2 cellular contexts compared by ENCODE assay signal in the genomic region with DNA sequence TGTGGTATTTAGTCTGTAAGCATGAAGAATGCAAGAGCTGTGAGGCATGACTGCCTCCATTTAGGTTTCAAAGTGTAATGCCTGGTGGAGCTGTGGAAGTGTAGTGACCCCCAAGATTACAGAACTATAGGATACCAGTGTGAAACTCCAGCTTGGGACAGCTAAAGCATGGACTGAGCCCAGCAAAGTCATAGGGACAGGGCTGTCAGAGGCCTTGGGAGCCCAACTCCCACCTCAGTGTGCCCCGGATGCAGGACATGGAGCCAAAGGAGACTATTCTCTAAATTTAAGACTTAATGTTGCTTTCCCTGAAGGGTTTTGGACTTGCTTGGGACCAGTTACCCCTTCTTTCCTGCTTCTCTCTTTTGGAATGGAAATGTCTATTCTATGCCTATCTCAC.
TF ChIP-seq lines count a peak whose summit lies in the region.

No MANE protein-coding gene starts in this region.

TF ChIP-seq in A549, 52 proteins besides CTCF, POLR2A, EP300 and RAD21:
- TF ChIP-seq FOXS1 (CRISPR knock-in tag; IDR thresholded peaks at IDR 0.05) (no peak), KDM5A (IDR thresholded peaks at IDR 0.05) (no peak)

TF ChIP-seq in K562, 482 proteins besides CTCF, POLR2A, EP300 and RAD21:
- TF ChIP-seq, protein P1, sequence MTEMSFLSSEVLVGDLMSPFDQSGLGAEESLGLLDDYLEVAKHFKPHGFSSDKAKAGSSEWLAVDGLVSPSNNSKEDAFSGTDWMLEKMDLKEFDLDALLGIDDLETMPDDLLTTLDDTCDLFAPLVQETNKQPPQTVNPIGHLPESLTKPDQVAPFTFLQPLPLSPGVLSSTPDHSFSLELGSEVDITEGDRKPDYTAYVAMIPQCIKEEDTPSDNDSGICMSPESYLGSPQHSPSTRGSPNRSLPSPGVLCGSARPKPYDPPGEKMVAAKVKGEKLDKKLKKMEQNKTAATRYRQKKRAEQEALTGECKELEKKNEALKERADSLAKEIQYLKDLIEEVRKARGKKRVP (CRISPR knock-in tag; IDR thresholded peaks at IDR 0.05): no peak
- no peak for TF ChIP-seq RUNX1 (IDR thresholded peaks at IDR 0.05; ENCODE audit: low read depth)
- no peak for TF ChIP-seq MYC (IDR thresholded peaks at IDR 0.05; ENCODE audit: low read depth, low read length)
- no peak for TF ChIP-seq MYC (CRISPR knock-in tag; IDR thresholded peaks at IDR 0.05; ENCODE audit: borderline replicate concordance, low read depth)
- no peak for TF ChIP-seq E2F3 (CRISPR knock-in tag; IDR thresholded peaks at IDR 0.05)
- no peak for TF ChIP-seq ZNF324 (CRISPR knock-in tag; IDR thresholded peaks at IDR 0.05)
- no peak for TF ChIP-seq ZNF586 (CRISPR knock-in tag; conservative IDR thresholded peaks at IDR 0.05)
- no peak for TF ChIP-seq JUND (IDR thresholded peaks at IDR 0.05; ENCODE audit: borderline replicate concordance, low read depth, low read length)
- TF ChIP-seq JUND (tag; IDR thresholded peaks at IDR 0.05; ENCODE audit: borderline replicate concordance, low read depth, low read length): no peak
- TF ChIP-seq, protein P2, sequence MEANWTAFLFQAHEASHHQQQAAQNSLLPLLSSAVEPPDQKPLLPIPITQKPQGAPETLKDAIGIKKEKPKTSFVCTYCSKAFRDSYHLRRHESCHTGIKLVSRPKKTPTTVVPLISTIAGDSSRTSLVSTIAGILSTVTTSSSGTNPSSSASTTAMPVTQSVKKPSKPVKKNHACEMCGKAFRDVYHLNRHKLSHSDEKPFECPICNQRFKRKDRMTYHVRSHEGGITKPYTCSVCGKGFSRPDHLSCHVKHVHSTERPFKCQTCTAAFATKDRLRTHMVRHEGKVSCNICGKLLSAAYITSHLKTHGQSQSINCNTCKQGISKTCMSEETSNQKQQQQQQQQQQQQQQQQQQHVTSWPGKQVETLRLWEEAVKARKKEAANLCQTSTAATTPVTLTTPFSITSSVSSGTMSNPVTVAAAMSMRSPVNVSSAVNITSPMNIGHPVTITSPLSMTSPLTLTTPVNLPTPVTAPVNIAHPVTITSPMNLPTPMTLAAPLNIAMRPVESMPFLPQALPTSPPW (CRISPR knock-in tag; IDR thresholded peaks at IDR 0.05): no peak
- TF ChIP-seq BRD9 (IDR thresholded peaks at IDR 0.05; ENCODE audit: low read depth, partially characterized antibody): no peak
- TF ChIP-seq NR2F6 (CRISPR knock-in tag; IDR thresholded peaks at IDR 0.05): no peak
- TF ChIP-seq MAFG (tag; conservative IDR thresholded peaks at IDR 0.05): no peak
- TF ChIP-seq KLF6 (CRISPR knock-in tag; IDR thresholded peaks at IDR 0.05; ENCODE audit: borderline replicate concordance): no peak
- no peak for TF ChIP-seq LCOR (CRISPR knock-in tag; IDR thresholded peaks at IDR 0.05)
- TF ChIP-seq, protein P3, sequence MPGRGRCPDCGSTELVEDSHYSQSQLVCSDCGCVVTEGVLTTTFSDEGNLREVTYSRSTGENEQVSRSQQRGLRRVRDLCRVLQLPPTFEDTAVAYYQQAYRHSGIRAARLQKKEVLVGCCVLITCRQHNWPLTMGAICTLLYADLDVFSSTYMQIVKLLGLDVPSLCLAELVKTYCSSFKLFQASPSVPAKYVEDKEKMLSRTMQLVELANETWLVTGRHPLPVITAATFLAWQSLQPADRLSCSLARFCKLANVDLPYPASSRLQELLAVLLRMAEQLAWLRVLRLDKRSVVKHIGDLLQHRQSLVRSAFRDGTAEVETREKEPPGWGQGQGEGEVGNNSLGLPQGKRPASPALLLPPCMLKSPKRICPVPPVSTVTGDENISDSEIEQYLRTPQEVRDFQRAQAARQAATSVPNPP (IDR thresholded peaks at IDR 0.05; ENCODE audit: borderline replicate concordance, insufficient read depth, insufficient read length): no peak
- TF ChIP-seq CBX8 (IDR thresholded peaks at IDR 0.05; ENCODE audit: borderline replicate concordance, extremely low read depth, low read depth, low read length, poor library complexity, severe bottlenecking): no peak
